15 cellular contexts compared by ENCODE assay signal in the genomic region with DNA sequence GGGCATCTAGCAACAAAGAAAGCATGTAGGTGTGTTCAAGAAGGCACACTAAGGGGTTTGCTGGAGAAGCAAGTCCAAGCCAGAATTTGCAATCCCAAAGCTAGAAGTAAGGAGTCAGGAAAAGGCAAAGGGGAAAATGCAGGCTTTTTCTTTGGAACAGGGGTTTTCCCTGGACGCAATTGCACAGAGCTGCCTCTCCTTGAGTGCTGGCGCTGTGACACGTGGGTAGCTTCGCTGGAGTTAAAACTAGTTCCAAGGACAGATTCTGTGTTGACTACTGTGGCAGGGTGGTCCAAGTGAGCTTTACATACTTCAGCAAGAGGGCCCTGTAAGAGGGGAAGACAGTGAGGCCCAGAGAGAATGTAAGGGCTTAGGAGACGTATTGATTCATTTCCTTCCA.
DNase-seq lines count a peak whose midpoint lies in the region; ATAC-seq, FAIRE-seq and TF ChIP-seq lines count a peak whose summit lies in the region.
"Had no signal": no experiment of that assay in that cellular context is flagged by ENCODE, and none has a peak within 500 bp of the region (broad histone marks: within the 10 kb centered on the region; RNA-seq: fewer than 3 reads in every experiment).

No MANE protein-coding gene starts in this region.

- H3K79me2 ChIP-seq in keratinocyte (ENCODE audit: control insufficient read depth, insufficient read depth, low read length): no peaks in the 10 kb centered on the region

- no peaks in the 10 kb centered on the region for H3K27me3 Mint-ChIP-seq in activated naive CD8-positive, alpha-beta T cell treated with anti-CD3 and anti-CD28 coated beads, Interleukin-2, amount 10 ng/mL, durations not matched to agents 7 days and 5 days
- peaks cover 4% of the 10 kb centered on the region for H3K27me3 Mint-ChIP-seq in activated naive CD8-positive, alpha-beta T cell treated with anti-CD3 and anti-CD28 coated beads for 36 hours
- no peaks in the 10 kb centered on the region for H3K27me3 Mint-ChIP-seq in type B pancreatic cell
- H3K27me3 Mint-ChIP-seq: T-cell had no signal

- no peaks in the 10 kb centered on the region for H3K9me1 ChIP-seq in keratinocyte (ENCODE audit: control insufficient read depth, extremely low read depth, insufficient read depth, low read length)

- peak; percentile 38 to 53 (median 39) for TF ChIP-seq CTCF in keratinocyte (optimal IDR thresholded peaks at IDR 0.05 in 1 of 3, IDR thresholded peaks at IDR 0.05 in 1 of 3, conservative IDR thresholded peaks at IDR 0.05 in 1 of 3; ENCODE audit: extremely low read depth in 1 of 3, insufficient read depth in 2 of 3, low read length in 3 of 3)
- TF ChIP-seq CTCF in type B pancreatic cell (conservative IDR thresholded peaks at IDR 0.05): peak; percentile 55

- no peak overlapping the region for H3K4me3 ChIP-seq in keratinocyte (ENCODE audit: control insufficient read depth in 2 of 3, extremely low read depth in 1 of 3, insufficient read depth in 2 of 3, low read depth in 1 of 3, low read length in 3 of 3)

- dilution Hi-C loops in keratinocyte (cut with MboI; ENCODE audit: extremely low pct_ligation_motif_present, low sequenced_read_pairs): no loop called here

- DNase-seq in activated naive CD8-positive, alpha-beta T cell treated with anti-CD3 and anti-CD28 coated beads, Interleukin-2, amount 10 ng/mL, durations not matched to agents 7 days and 5 days: no peak
- no peak for DNase-seq in activated naive CD8-positive, alpha-beta T cell treated with anti-CD3 and anti-CD28 coated beads for 36 hours
- DNase-seq in SK-N-DZ (ENCODE audit: low spot score) (peak; percentile 42), keratinocyte (ENCODE audit: low read depth, low spot score) (no peak), type B pancreatic cell (ENCODE audit: extremely low spot score, unreplicated experiment) (no peak), SW 1271 (lab: John Stamatoyannopoulos, UW) (no peak)
- no peak for DNase-seq in effector CD4-positive, alpha-beta T cell
- DNase-seq: activated CD8-positive, alpha-beta memory T cell treated with anti-CD3 and anti-CD28 coated beads for 24 hours; aorta; left cardiac atrium; NCI-H2107; T-cell had no signal

- H3K36me3 Mint-ChIP-seq in activated naive CD8-positive, alpha-beta T cell treated with anti-CD3 and anti-CD28 coated beads, Interleukin-2, amount 10 ng/mL, durations not matched to agents 7 days and 5 days: no peaks in the 10 kb centered on the region
- no peaks in the 10 kb centered on the region for H3K36me3 Mint-ChIP-seq in activated naive CD8-positive, alpha-beta T cell treated with anti-CD3 and anti-CD28 coated beads for 36 hours
- H3K36me3 Mint-ChIP-seq in type B pancreatic cell: no peaks in the 10 kb centered on the region
- H3K36me3 Mint-ChIP-seq: T-cell had no signal

- no peak for TF ChIP-seq POLR2A in GM18505 (IDR thresholded peaks at IDR 0.05; ENCODE audit: borderline replicate concordance, extremely low read depth, insufficient read depth, insufficient read length)

- POLR2A ChIA-PET in activated naive CD8-positive, alpha-beta T cell treated with anti-CD3 and anti-CD28 coated beads, Interleukin-2, amount 10 ng/mL, durations not matched to agents 7 days and 5 days (lab: Charles Lee): no interaction called here

- peaks cover 8% of the 10 kb centered on the region for H3K4me1 Mint-ChIP-seq in activated naive CD8-positive, alpha-beta T cell treated with anti-CD3 and anti-CD28 coated beads, Interleukin-2, amount 10 ng/mL, durations not matched to agents 7 days and 5 days
- no peaks in the 10 kb centered on the region for H3K4me1 Mint-ChIP-seq in activated naive CD8-positive, alpha-beta T cell treated with anti-CD3 and anti-CD28 coated beads for 36 hours
- no peaks in the 10 kb centered on the region for H3K4me1 Mint-ChIP-seq in type B pancreatic cell (ENCODE audit: unreplicated experiment)

- H4K20me1 ChIP-seq in keratinocyte (ENCODE audit: control insufficient read depth, extremely low read depth, insufficient read depth, low read length): no peaks in the 10 kb centered on the region

- H3K9me3 ChIP-seq in keratinocyte (ENCODE audit: control insufficient read depth, low read depth, low read length): no peaks in the 10 kb centered on the region

- H3K36me3 ChIP-seq in keratinocyte (ENCODE audit: control insufficient read depth in 2 of 2, extremely low read depth in 1 of 2, insufficient read depth in 2 of 2, low read length in 2 of 2): no peaks in the 10 kb centered on the region

- H3K4me3 Mint-ChIP-seq in activated naive CD8-positive, alpha-beta T cell treated with anti-CD3 and anti-CD28 coated beads, Interleukin-2, amount 10 ng/mL, durations not matched to agents 7 days and 5 days: no peak overlapping the region
- H3K4me3 Mint-ChIP-seq in activated naive CD8-positive, alpha-beta T cell treated with anti-CD3 and anti-CD28 coated beads for 36 hours: no peak overlapping the region
- no peak overlapping the region for H3K4me3 Mint-ChIP-seq in type B pancreatic cell

- H3K4me1 ChIP-seq in keratinocyte (ENCODE audit: control insufficient read depth, extremely low read depth, insufficient read depth, low read length): no peaks in the 10 kb centered on the region

- ATAC-seq in activated naive CD8-positive, alpha-beta T cell treated with anti-CD3 and anti-CD28 coated beads, Interleukin-2, amount 10 ng/mL, durations not matched to agents 7 days and 5 days (ENCODE audit: low read depth): no peak
- no peak for ATAC-seq in GM18505 (IDR thresholded peaks at IDR 0.05; ENCODE audit: unreplicated experiment)
- ATAC-seq: left cardiac atrium, T-cell had no signal

- H3K27ac ChIP-seq in keratinocyte (ENCODE audit: control insufficient read depth, insufficient read depth, low read length): no peak overlapping the region
- H3K27ac ChIP-seq: epithelial cell of prostate had no signal

- no peak overlapping the region for H3K9ac ChIP-seq in keratinocyte (ENCODE audit: control insufficient read depth, extremely low read depth, insufficient read depth, low read length)

- H3K27me3 ChIP-seq in keratinocyte (ENCODE audit: control insufficient read depth, extremely low read depth, insufficient read depth, low read length): no peaks in the 10 kb centered on the region

- no peaks in the 10 kb centered on the region for H3K9me3 Mint-ChIP-seq in activated naive CD8-positive, alpha-beta T cell treated with anti-CD3 and anti-CD28 coated beads, Interleukin-2, amount 10 ng/mL, durations not matched to agents 7 days and 5 days
- peaks cover 6% of the 10 kb centered on the region for H3K9me3 Mint-ChIP-seq in activated naive CD8-positive, alpha-beta T cell treated with anti-CD3 and anti-CD28 coated beads for 36 hours
- H3K9me3 Mint-ChIP-seq in type B pancreatic cell: peaks cover 3% of the 10 kb centered on the region

- H3K4me2 ChIP-seq in keratinocyte (ENCODE audit: control insufficient read depth, extremely low read depth, insufficient read depth, low read depth, low read length): no peak overlapping the region

- H3K27ac Mint-ChIP-seq in activated naive CD8-positive, alpha-beta T cell treated with anti-CD3 and anti-CD28 coated beads, Interleukin-2, amount 10 ng/mL, durations not matched to agents 7 days and 5 days: peak overlapping the region; percentile 67
- no peak overlapping the region for H3K27ac Mint-ChIP-seq in activated naive CD8-positive, alpha-beta T cell treated with anti-CD3 and anti-CD28 coated beads for 36 hours
- no peak overlapping the region for H3K27ac Mint-ChIP-seq in type B pancreatic cell

- FAIRE-seq in keratinocyte (lab: Jason Lieb, UNC): no peak
- FAIRE-seq: GM19239 had no signal

- H2AFZ ChIP-seq in keratinocyte (ENCODE audit: control insufficient read depth, low read length): no peak overlapping the region
